Comparison of ENCODE assay signal across 14 cellular contexts in genomic region chr4:89248879-89249281, GRCh38. TPM values are rescaled to one million over a fixed set of nuclear protein-coding genes. Genes with fewer than 3 reads are reported as not detected.
DNase-seq lines count a peak whose midpoint lies in the region; ATAC-seq lines count a peak whose summit lies in the region.
"Had no signal": no experiment of that assay in that cellular context is flagged by ENCODE, and none has a peak within 500 bp of the region (broad histone marks: within the 10 kb centered on the region; RNA-seq: fewer than 3 reads in every experiment).

No MANE protein-coding gene starts in this region.

- peak overlapping the region; percentile 88 for H2BK5ac ChIP-seq in neuronal stem cell (ENCODE audit: low read length)
- H2BK5ac ChIP-seq in mesendoderm (ENCODE audit: low read length), result no peak overlapping the region

- no peaks in the 10 kb centered on the region for H3K9me3 ChIP-seq in neuronal stem cell (replicated peaks in 1 of 2; ENCODE audit: control insufficient read depth in 2 of 2, insufficient read depth in 1 of 2, low read depth in 1 of 2, low read length in 2 of 2)
- H3K9me3 ChIP-seq: thoracic aorta had no signal

- H3K4ac ChIP-seq in neuronal stem cell (ENCODE audit: low read length), result no peak overlapping the region
- no peak overlapping the region for H3K4ac ChIP-seq in mesendoderm (ENCODE audit: low read depth, low read length)

- no peak overlapping the region for H3K14ac ChIP-seq in neuronal stem cell (ENCODE audit: low read length)

- no peak overlapping the region for H4K5ac ChIP-seq in mesendoderm (ENCODE audit: low read length)

- H3K18ac ChIP-seq in neuronal stem cell (ENCODE audit: low read length) (peak overlapping the region; percentile 66), mesendoderm (ENCODE audit: low read length) (no peak overlapping the region)

- H2BK120ac ChIP-seq in neuronal stem cell (ENCODE audit: low read depth, low read length) (no peak overlapping the region), mesendoderm (ENCODE audit: low read depth, low read length) (no peak overlapping the region)

- H3K56ac ChIP-seq in mesendoderm (ENCODE audit: low read length), result no peak overlapping the region

- no CpG with 5 or more reads among the region's 11 CpGs for WGBS in neuronal stem cell (ENCODE audit: extremely low coverage in 2 of 2, insufficient read length in 2 of 2, insufficient replicate concordance in 1 of 2), 2 donors
- WGBS in mesendoderm (ENCODE audit: extremely low coverage, insufficient coverage, low lambda C conversion rate), result no CpG with 5 or more reads among the region's 11 CpGs

- DNase-seq in NCI-H2029 (lab: John Stamatoyannopoulos, UW) (peak; percentile 54), NCI-H2029 treated with DMSO at 0.1 percent for 48 hours (lab: John Stamatoyannopoulos, UW) (no peak), NCI-H146 (lab: John Stamatoyannopoulos, UW) (peak; percentile 83), SHP77 (lab: John Stamatoyannopoulos, UW) (peak; percentile 76 to 85), neuronal stem cell (ENCODE audit: low spot score) (no peak), mesendoderm (no peak), occipital lobe (lab: John Stamatoyannopoulos, UW) (no peak)
- DNase-seq: CD8-positive, alpha-beta memory T cell; effector CD8-positive, alpha-beta T cell; mesenchymal stem cell; NCI-H1436 had no signal

- H3K4me2 ChIP-seq in neuronal stem cell (ENCODE audit: insufficient read depth, low read length, poor library complexity, severe bottlenecking) (no peak overlapping the region), mesendoderm (ENCODE audit: low read length) (no peak overlapping the region)

- no peak for ATAC-seq in GM19328 (IDR thresholded peaks at IDR 0.05; ENCODE audit: unreplicated experiment)

- H3K27me3 ChIP-seq in neuronal stem cell (ENCODE audit: control insufficient read depth in 3 of 3, insufficient read depth in 3 of 3, low read depth in 1 of 3, low read length in 3 of 3) (peaks cover 0 to 3% (median 0%) of the 10 kb centered on the region in 3 experiments), mesendoderm (ENCODE audit: insufficient read depth, low read length, poor library complexity) (no peaks in the 10 kb centered on the region)

- peak overlapping the region; percentile 81 for H2BK12ac ChIP-seq in neuronal stem cell (ENCODE audit: low read length)

- H3K23ac ChIP-seq in neuronal stem cell (ENCODE audit: low read depth, low read length, poor library complexity) (peak overlapping the region; percentile 5), mesendoderm (ENCODE audit: low read length) (no peak overlapping the region)

- no peak overlapping the region for H3K9ac ChIP-seq in neuronal stem cell (ENCODE audit: low read depth, low read length, poor library complexity)
- no peak overlapping the region for H3K9ac ChIP-seq in mesendoderm (ENCODE audit: low read length)

- no peak overlapping the region for H4K91ac ChIP-seq in neuronal stem cell (ENCODE audit: low read depth, low read length, poor library complexity)

- H2BK15ac ChIP-seq in neuronal stem cell (ENCODE audit: low read length) (peak overlapping the region; percentile 79), mesendoderm (replicated peaks; ENCODE audit: low read depth) (no peak overlapping the region)

- H3K79me2 ChIP-seq in mesendoderm (ENCODE audit: control insufficient read depth, insufficient read depth, low read length), result no peaks in the 10 kb centered on the region

- H3K4me1 ChIP-seq in neuronal stem cell (ENCODE audit: control insufficient read depth in 2 of 2, insufficient read depth in 1 of 2, low read depth in 1 of 2, low read length in 2 of 2) (peaks cover 0 to 3% of the 10 kb centered on the region in 2 donors), mesendoderm (ENCODE audit: control insufficient read depth, low read depth, low read length) (no peaks in the 10 kb centered on the region)

- no peaks in the 10 kb centered on the region for H3K36me3 ChIP-seq in neuronal stem cell (replicated peaks in 1 of 2; ENCODE audit: control insufficient read depth in 2 of 2, insufficient read depth in 2 of 2, low read length in 2 of 2)
- no peaks in the 10 kb centered on the region for H3K36me3 ChIP-seq in mesendoderm (ENCODE audit: control insufficient read depth, insufficient read depth, low read length)
- H3K36me3 ChIP-seq: thoracic aorta had no signal

- H3K4me3 ChIP-seq in neuronal stem cell (ENCODE audit: low read length in 2 of 2), result no peak overlapping the region
- no peak overlapping the region for H3K4me3 ChIP-seq in mesendoderm (ENCODE audit: low read length)
- H3K4me3 ChIP-seq: thoracic aorta had no signal

- H4K8ac ChIP-seq in neuronal stem cell (ENCODE audit: low read depth, low read length), result no peak overlapping the region
- H4K8ac ChIP-seq in mesendoderm (ENCODE audit: low read depth, low read length), result no peak overlapping the region

- no peak overlapping the region for H2AFZ ChIP-seq in neuronal stem cell (ENCODE audit: low read length)

- H2AK5ac ChIP-seq in neuronal stem cell (ENCODE audit: low read depth, low read length), result peak overlapping the region; percentile 68
- no peak overlapping the region for H2AK5ac ChIP-seq in mesendoderm (ENCODE audit: low read length)

- H3K79me1 ChIP-seq in neuronal stem cell (ENCODE audit: low read depth, low read length) (no peaks in the 10 kb centered on the region), mesendoderm (ENCODE audit: low read length) (no peaks in the 10 kb centered on the region)

- H3K27ac ChIP-seq in neuronal stem cell (replicated peaks; ENCODE audit: low read length) (no peak overlapping the region), mesendoderm (ENCODE audit: low read depth, low read length) (no peak overlapping the region)
- H3K27ac ChIP-seq: RWPE1, thoracic aorta had no signal

RNA-seq across cellular contexts. Expression of gene GPRIN3, which starts 58.7 kb away (rescaled TPM):
- 0.11 TPM for polyA plus RNA-seq in neuronal stem cell (2013, experiment 1 of 2)
- 0.08 TPM for polyA plus RNA-seq in neuronal stem cell (2013, experiment 2 of 2)
- polyA plus RNA-seq in mesendoderm (2013, experiment 1 of 2), result 0.69 TPM
- 0.67 TPM for polyA plus RNA-seq in mesendoderm (2013, experiment 2 of 2)
- total RNA-seq in occipital lobe, result 31.2 TPM

Comparison
In these comparisons a context has a peak if more than half of its experiments do, and no peak if none do; other contexts are left out.
1. DNase-seq: peak in NCI-H2029 (single experiment), NCI-H146 (single experiment) and SHP77 (2 of 2); none in NCI-H2029 treated with DMSO at 0.1 percent for 48 hours (single experiment), neuronal stem cell (single experiment), mesendoderm (single experiment) and occipital lobe (single experiment).